Comparison of ENCODE assay signal across 17 cellular contexts in the genomic region with DNA sequence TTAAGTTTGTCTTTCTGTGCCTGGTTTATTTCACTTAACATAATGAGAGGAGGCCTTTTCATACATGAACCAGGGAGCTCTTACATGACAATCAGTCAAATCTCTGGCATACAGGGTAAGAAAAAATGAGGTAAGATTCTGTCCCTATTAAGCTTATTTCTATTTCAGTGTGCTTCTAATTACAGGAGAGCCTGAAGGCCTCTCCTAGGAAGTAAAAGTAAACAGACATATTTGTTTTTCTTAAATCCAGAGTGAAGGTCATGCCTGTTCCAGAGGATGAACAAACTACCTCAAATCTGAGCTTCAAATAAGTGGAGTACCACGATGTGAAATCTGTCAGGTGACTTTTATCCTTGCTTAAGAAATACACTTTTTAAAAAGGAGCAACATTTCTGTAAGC.
"Had no signal": no experiment of that assay in that cellular context is flagged by ENCODE, and none has a peak within 500 bp of the region (broad histone marks: within the 10 kb centered on the region; RNA-seq: fewer than 3 reads in every experiment).

No MANE protein-coding gene starts in this region.

- H3K9me3 ChIP-seq: esophagus muscularis mucosa, right atrium auricular region, stomach, thoracic aorta had no signal

- H3K27ac ChIP-seq: epithelial cell of prostate, esophagus muscularis mucosa, foreskin keratinocyte, hepatocyte, right atrium auricular region, stomach, thoracic aorta had no signal

- ATAC-seq: effector memory CD8-positive, alpha-beta T cell; foreskin keratinocyte had no signal

- H3K27me3 ChIP-seq: esophagus muscularis mucosa, hepatocyte, right atrium auricular region, stomach had no signal

- H3K36me3 ChIP-seq: thoracic aorta had no signal

- H3K4me3 ChIP-seq: esophagus muscularis mucosa, hepatocyte, right atrium auricular region, stomach, thoracic aorta had no signal

- DNase-seq: effector memory CD8-positive, alpha-beta T cell; foreskin keratinocyte; head of caudate nucleus; left colon; mesendoderm; naive B cell; small intestine; stimulated activated CD4-positive, alpha-beta T cell treated with anti-CD3 and anti-CD28 coated beads, Interleukin-12 subunit alpha, Interleukin-12 subunit beta, amount 100 ng/mL, for 4 hours; stimulated activated naive CD4-positive, alpha-beta T cell; stomach; substantia nigra; trophoblast cell had no signal

- H3K4me1 ChIP-seq: foreskin keratinocyte, right atrium auricular region had no signal

- H2AFZ ChIP-seq: hepatocyte had no signal

- H3K4me2 ChIP-seq: hepatocyte had no signal

- H3K79me2 ChIP-seq: hepatocyte had no signal
